ENCODE assay signal across 7 cellular contexts in genomic region chr5:83844320-83845068, GRCh38.
DNase-seq lines count a peak whose midpoint lies in the region; ATAC-seq and TF ChIP-seq lines count a peak whose summit lies in the region.

No MANE protein-coding gene starts in this region.

- DNase-seq in HuH-7.5 (ENCODE audit: low spot score) = peak; percentile 23
- DNase-seq in T47D (ENCODE audit: low read depth in 1 of 2, low spot score in 1 of 2) = peak; percentile 4 to 12
- no peak for DNase-seq in thoracic aorta (ENCODE audit: low spot score)
- DNase-seq in tibial nerve (ENCODE audit: low spot score in 2 of 2) = no peak
- no peak for DNase-seq in NCI-H146 (lab: John Stamatoyannopoulos, UW)

- H3K36me3 ChIP-seq in thoracic aorta = no peaks in the 10 kb centered on the region
- no peaks in the 10 kb centered on the region for H3K36me3 ChIP-seq in tibial nerve

- TF ChIP-seq EP300 in tibial nerve (IDR thresholded peaks at IDR 0.05) = no peak

- H3K4me3 ChIP-seq in thoracic aorta = peak overlapping the region; percentile 53
- H3K4me3 ChIP-seq in tibial nerve = no peak overlapping the region

- no peak for TF ChIP-seq CTCF in thoracic aorta (IDR thresholded peaks at IDR 0.05)
- TF ChIP-seq CTCF in tibial nerve (IDR thresholded peaks at IDR 0.05) = no peak

- 59 to 66% methylated on average over 9 of the region's 9 CpGs for WGBS in tibial nerve, 2 donors

- H3K27me3 ChIP-seq in thoracic aorta (replicated peaks; ENCODE audit: insufficient read depth) (no peaks in the 10 kb centered on the region), tibial nerve (no peaks in the 10 kb centered on the region)

- H3K9me3 ChIP-seq in thoracic aorta = no peaks in the 10 kb centered on the region
- H3K9me3 ChIP-seq in tibial nerve = no peaks in the 10 kb centered on the region

- H3K4me1 ChIP-seq in thoracic aorta (ENCODE audit: control insufficient read depth in 1 of 2, low read depth in 2 of 2) = peaks cover 0 to 7% of the 10 kb centered on the region in 2 donors
- peaks cover 0 to 8% (median 0%) of the 10 kb centered on the region in 4 donors for H3K4me1 ChIP-seq in tibial nerve

- H3K27ac ChIP-seq in thoracic aorta = peak overlapping the region in 1 of 2 donors; percentile 38
- H3K27ac ChIP-seq in tibial nerve = peak overlapping the region in 1 of 4 donors; percentile 39

- no peak for TF ChIP-seq POLR2A in tibial nerve (IDR thresholded peaks at IDR 0.05)

- ATAC-seq in GM18511 (IDR thresholded peaks at IDR 0.05; ENCODE audit: unreplicated experiment) (peak; percentile 97), GM21723 (IDR thresholded peaks at IDR 0.05; ENCODE audit: unreplicated experiment) (peak; percentile 97), thoracic aorta (ENCODE audit: insufficient number of reproducible peaks, low FRiP score, low read depth) (peak; percentile 85)

- in situ Hi-C loops in T47D (cut with HindIII; ENCODE audit: low pct_unique_long_range_greater_than_20kb, low sequenced_read_pairs) = no loop called here

Comparison
In these comparisons a context has a peak if more than half of its experiments do, and no peak if none do; other contexts are left out.
1. DNase-seq: peak in HuH-7.5 (single experiment) and T47D (2 of 2); none in thoracic aorta (single experiment), tibial nerve (0 of 2) and NCI-H146 (single experiment).
2. Peak in every context shown above with its lines, with median percentiles within 50 percentile points of each other: ATAC-seq.